In genomic region chr13:76994281-76994680, GRCh38 we compare ENCODE assay signal across 18 cellular contexts. TPM values are rescaled to one million over a fixed set of nuclear protein-coding genes. Genes with fewer than 3 reads are reported as not detected.
DNase-seq lines count a peak whose midpoint lies in the region; ATAC-seq, FAIRE-seq and TF ChIP-seq lines count a peak whose summit lies in the region.
"Had no signal": no experiment of that assay in that cellular context is flagged by ENCODE, and none has a peak within 500 bp of the region (broad histone marks: within the 10 kb centered on the region; RNA-seq: fewer than 3 reads in every experiment).

No MANE protein-coding gene starts in this region.

- no peak overlapping the region for H2AK5ac ChIP-seq in H9 (ENCODE audit: insufficient read length, low read length)

- H2BK12ac ChIP-seq in H9 (ENCODE audit: insufficient read length, low read depth, low read length): no peak overlapping the region

- H3T11ph ChIP-seq in H9 (ENCODE audit: low read length): no peak overlapping the region

- H3K9ac ChIP-seq in H9 (ENCODE audit: extremely low read depth, insufficient read length, low read length) (no peak overlapping the region), GM12878 (ENCODE audit: control insufficient read depth, insufficient read depth, low read length) (no peak overlapping the region)

- H3K23ac ChIP-seq in H9 (ENCODE audit: insufficient read length, low read depth, low read length): no peak overlapping the region

- H3K79me1 ChIP-seq in H9 (ENCODE audit: insufficient read depth, low read depth, low read length, poor library complexity, severe bottlenecking): no peaks in the 10 kb centered on the region

- H3K4me1 Mint-ChIP-seq in H9 (peaks cover 20% of the 10 kb centered on the region in 2 experiments), nephron (peaks cover 21% of the 10 kb centered on the region)

- no peak overlapping the region for H4K91ac ChIP-seq in H9 (ENCODE audit: insufficient read length, low read depth, low read length)

- H3K23me2 ChIP-seq in H9 (ENCODE audit: insufficient read length, low read depth, low read length, poor library complexity, severe bottlenecking): peaks cover 8% of the 10 kb centered on the region

- H3K4me3 ChIP-seq in GM12878: peak overlapping the region; percentile 90; the same call in 1 of the 2 replicates
- H3K4me3 ChIP-seq: HAP-1 had no signal

- H4K8ac ChIP-seq in H9 (replicated peaks; ENCODE audit: insufficient read length, low read depth, low read length): no peak overlapping the region

- H3K4me3 Mint-ChIP-seq in H9: peak overlapping the region; percentile 47 to 95; a peak in 3 of 5 replicates
- peak overlapping the region; percentile 97 to 99 (median 99) for H3K4me3 Mint-ChIP-seq in nephron
- H3K4me3 Mint-ChIP-seq: CD14-positive monocyte had no signal

- no peak for ATAC-seq in GM12878
- ATAC-seq in HG03571 (IDR thresholded peaks at IDR 0.05; ENCODE audit: unreplicated experiment): no peak
- ATAC-seq: esophagus mucosa had no signal

- H4K5ac ChIP-seq in H9 (ENCODE audit: insufficient read length, low read depth, low read length): no peak overlapping the region

- no peak overlapping the region for H2BK120ac ChIP-seq in H9 (ENCODE audit: low read depth, low read length, poor library complexity, severe bottlenecking)

- TF ChIP-seq RAD21 in GM12878 (IDR thresholded peaks at IDR 0.05; ENCODE audit: insufficient read depth, low read depth, low read length): no peak

- H2BK15ac ChIP-seq in H9 (ENCODE audit: low read depth, low read length): no peak overlapping the region

- no peak overlapping the region for H3K56ac ChIP-seq in H9 (ENCODE audit: insufficient read length, low read depth, low read length)

- no peak overlapping the region for H2AFZ ChIP-seq in H9 (ENCODE audit: low read length)
- H2AFZ ChIP-seq in GM12878 (ENCODE audit: control insufficient read depth, low read depth, low read length): no peak overlapping the region

- no peak for DNase-seq in H9
- no peak for DNase-seq in GM12878 (ENCODE audit: low read depth, low spot score)
- DNase-seq in NCI-H446 treated with DMSO at 0.1 percent for 48 hours (lab: John Stamatoyannopoulos, UW): no peak
- no peak for DNase-seq in ureter (ENCODE audit: low spot score)
- DNase-seq in GM12892 (ENCODE audit: insufficient read length): no peak
- DNase-seq: central memory CD4-positive, alpha-beta T cell; mesendoderm; stimulated activated CD4-positive, alpha-beta T cell treated with anti-CD3 and anti-CD28 coated beads, Interleukin-2, amount 100 ng/mL, for 24 hours had no signal

- H3K27ac ChIP-seq in C4-2B (peak overlapping the region; percentile 65; the same call in 1 of the 2 replicates), H9 (ENCODE audit: insufficient read length, low read depth, low read length) (no peak overlapping the region), GM12878 (ENCODE audit: control insufficient read depth, insufficient read depth) (no peak overlapping the region)
- H3K27ac ChIP-seq: VCaP had no signal

- no peak overlapping the region for H2BK20ac ChIP-seq in H9 (ENCODE audit: low read depth, low read length, poor library complexity, severe bottlenecking)

- H3K4me1 ChIP-seq in H9 (ENCODE audit: insufficient read depth, low read length): no peaks in the 10 kb centered on the region; the same call in 1 of the 2 replicates
- peaks cover 7% of the 10 kb centered on the region for H3K4me1 ChIP-seq in GM12878 (ENCODE audit: control insufficient read depth, insufficient read depth, low read length)

- H4K20me1 ChIP-seq in H9 (ENCODE audit: control insufficient read depth, insufficient read depth, insufficient read length) (no peaks in the 10 kb centered on the region), GM12878 (ENCODE audit: control insufficient read depth, insufficient read depth) (no peaks in the 10 kb centered on the region)

- no peaks in the 10 kb centered on the region for H3K9me3 ChIP-seq in H9 (ENCODE audit: control insufficient read depth, low read depth, low read length)
- H3K9me3 ChIP-seq in GM12878 (replicated peaks; ENCODE audit: control insufficient read depth, insufficient read depth, low read length): no peaks in the 10 kb centered on the region
- H3K9me3 ChIP-seq: HAP-1 had no signal

- no TSS peak for BruUV-seq in GM12878 (replicated peaks; lab: Mats Ljungman, UMichigan)

- no peak for TF ChIP-seq POLR2A in GM12878 (IDR thresholded peaks at IDR 0.05; ENCODE audit: low read depth, low read length)
- TF ChIP-seq POLR2A in GM12892 (IDR thresholded peaks at IDR 0.05; ENCODE audit: low read depth, low read length): no peak

- peaks cover 1 to 10% of the 10 kb centered on the region in 2 experiments for H3K36me3 ChIP-seq in GM12878 (ENCODE audit: control insufficient read depth in 2 of 2, insufficient read depth in 2 of 2, low read length in 1 of 2)

- WGBS in H9 (ENCODE audit: extremely low coverage, insufficient read length, low lambda C conversion rate): no CpG with 5 or more reads among the region's 3 CpGs
- WGBS in GM12878 (ENCODE audit: insufficient coverage, insufficient replicate concordance, low lambda C conversion rate, missing lambda C conversion rate): 98% methylated on average over 3 of the region's 3 CpGs

- no peak overlapping the region for H3K27ac Mint-ChIP-seq in H9
- H3K27ac Mint-ChIP-seq in nephron: peak overlapping the region in 1 of 3 experiments; percentile 42

- no peak for TF ChIP-seq EP300 in GM12878 (IDR thresholded peaks at IDR 0.05; ENCODE audit: borderline replicate concordance in 1 of 2, control insufficient read depth in 1 of 2, low read depth in 2 of 2, low read length in 2 of 2)

- H3K27me3 Mint-ChIP-seq in H9 (ENCODE audit: low read depth) (peaks cover 7% of the 10 kb centered on the region; the same call in 1 of the 2 replicates), nephron (ENCODE audit: low read depth) (no peaks in the 10 kb centered on the region)

- no peaks in the 10 kb centered on the region; a peak in 1 of 5 replicates for H3K9me3 Mint-ChIP-seq in H9
- H3K9me3 Mint-ChIP-seq in nephron: no peaks in the 10 kb centered on the region
- H3K9me3 Mint-ChIP-seq: CD14-positive monocyte had no signal

- CTCF ChIA-PET in GM12878 (lab: Yijun Ruan, JAX): interaction anchor here (1.0 to 4.7 kb wide), 4 partner anchors 9 to 31 kb away, joined by 3 to 47 read pairs (median 6); no protein-coding TSS in a partner anchor

- SMC1A ChIA-PET in GM12878 (lab: Charles Lee; ENCODE audit: uncharacterized antibody, unreplicated experiment): interaction anchor here (1.5 to 2.3 kb wide), 6 partner anchors 7 to 31 kb away, joined by 3 to 12 read pairs (median 7); no protein-coding TSS in a partner anchor

- H3K36me3 Mint-ChIP-seq in H9 (ENCODE audit: insufficient read depth in 1 of 3, low read depth in 3 of 3) (peaks cover 0 to 27% (median 16%) of the 10 kb centered on the region in 3 experiments; a peak in 5 of 7 replicates), nephron (ENCODE audit: low read depth) (peaks cover 34% of the 10 kb centered on the region)

- no peak overlapping the region for H2BK5ac ChIP-seq in H9 (ENCODE audit: insufficient read length, low read length)

- no peak for TF ChIP-seq CTCF in C4-2B (conservative IDR thresholded peaks at IDR 0.05)
- no peak for TF ChIP-seq CTCF in H9 (conservative IDR thresholded peaks at IDR 0.05)
- no peak for TF ChIP-seq CTCF in GM12878 (IDR thresholded peaks at IDR 0.05 in 2 of 3, conservative IDR thresholded peaks at IDR 0.05 in 1 of 3; ENCODE audit: control insufficient read depth in 2 of 3, extremely low read depth in 1 of 3, insufficient read depth in 1 of 3, low read depth in 3 of 3, low read length in 3 of 3)
- TF ChIP-seq CTCF in nephron (IDR thresholded peaks at IDR 0.05; ENCODE audit: unreplicated experiment in 3 of 3): no peak

- H3K79me2 ChIP-seq in H9 (ENCODE audit: insufficient read depth, low read length) (no peaks in the 10 kb centered on the region), GM12878 (ENCODE audit: control insufficient read depth, insufficient read depth, low read length) (peaks cover 22% of the 10 kb centered on the region)

- RAD21 ChIA-PET in GM12878 (lab: Charles Lee; ENCODE audit: unreplicated experiment): interaction anchor here (2.2 kb wide), 1 partner anchor 31 kb away, joined by 10 read pairs; no protein-coding TSS in a partner anchor

- intact Hi-C loops in GM12878 (cut with micrococcal nuclease; ENCODE audit: unreplicated experiment): loop anchor here (5.0 kb wide), 1 partner anchor 508 kb away; no protein-coding TSS in a partner anchor

- H3K27me3 ChIP-seq in H9 (ENCODE audit: insufficient read depth, low read length) (no peaks in the 10 kb centered on the region), GM12878 (replicated peaks in 1 of 2; ENCODE audit: control insufficient read depth in 2 of 2, insufficient read depth in 2 of 2, low read length in 1 of 2) (no peaks in the 10 kb centered on the region)

- FAIRE-seq in GM12878 (lab: Jason Lieb, UNC) (no peak), GM12892 (lab: Jason Lieb, UNC) (no peak)

- H3K4me2 ChIP-seq in H9 (ENCODE audit: insufficient read depth, insufficient read length, low read length) (no peak overlapping the region), GM12878 (ENCODE audit: control insufficient read depth, insufficient read depth) (peak overlapping the region; percentile 96)

- POLR2A ChIA-PET in GM12878 (lab: Charles Lee): interaction anchor here (1.5 to 5.3 kb wide), 2 partner anchors 11 to 32 kb away, joined by 3 to 27 read pairs; partner anchors contain the start of gene FBXL3

- no peak overlapping the region for H3K4ac ChIP-seq in H9 (ENCODE audit: low read depth, low read length)

- H3K18ac ChIP-seq in H9 (ENCODE audit: insufficient read length, low read depth, low read length): no peak overlapping the region

- no peak overlapping the region for H3K14ac ChIP-seq in H9 (ENCODE audit: insufficient read depth, low read length)

- in situ Hi-C loops in GM12878 (cut with MboI): loop anchor here (10.0 kb wide), 1 partner anchor 721 kb away; no protein-coding TSS in a partner anchor

RNA-seq across cellular contexts. Expression of gene CLN5, which starts 2.4 kb away (rescaled TPM):
- total RNA-seq in H9 (2021) (8.3 and 10.1 TPM in 2 replicates), GM12878 (2014; rRNA removed) (13.0 and 18.2 TPM in 2 replicates), GM12878 (2014; rRNA removed; fragmentation: Illumina TruSeq; extraction: Trizol) (14.8 and 15.1 TPM in 2 replicates), GM12878 (2021) (13.1 and 15.0 TPM in 2 replicates), ureter (43.8 TPM)
- 94.7 and 106 TPM in 2 replicates for total RNA-seq in GM12878 (2013; cell fraction: nucleolus; rRNA removed)
- polyA plus RNA-seq in GM12878 (2011; ENCODE audit: low read depth): 6.2 TPM
- polyA plus RNA-seq in GM12878 (2011; rRNA removed) (22.2 and 35.2 TPM in 2 replicates), GM12878 (2014; fragmentation: Illumina TruSeq; extraction: Trizol) (11.2 and 12.1 TPM in 2 replicates), GM12878 (2014; fragmentation: Nextera tagmentation; extraction: Ambion mirVana) (10 to 100 TPM; 12.3 to 13.0 TPM), GM12878 (2014; rRNA removed) (9.3 and 12.2 TPM in 2 replicates), GM12878 (2016; fragmentation: Nextera tagmentation; extraction: Ambion mirVana) (10 to 100 TPM; 18.9 to 20.2 TPM)
- polyA plus RNA-seq in GM12878 (2011; cell fraction: cytosol; rRNA removed): 9.9 and 10.3 TPM in 2 replicates
- 30.0 and 37.3 TPM in 2 replicates for polyA plus RNA-seq in GM12878 (2011; cell fraction: nucleus; rRNA removed)
- polyA plus RNA-seq in GM12878 (2012): 16.1 and 16.3 TPM in 2 replicates
- polyA minus RNA-seq in GM12878 (2011; rRNA and poly(A)+ RNA removed): 19.8 and 24.1 TPM in 2 replicates
- 3.3 and 3.5 TPM in 2 replicates for polyA minus RNA-seq in GM12878 (2011; cell fraction: cytosol; rRNA and poly(A)+ RNA removed)
- polyA minus RNA-seq in GM12878 (2011; cell fraction: nucleus; rRNA and poly(A)+ RNA removed): 44.2 and 56.7 TPM in 2 replicates
- polyA plus RNA-seq in GM12892 (2012; ENCODE audit: missing spikeins): 15.4 TPM

RNA-seq across cellular contexts. Expression of gene FBXL3, which starts 32.7 kb away (rescaled TPM):
- 16.4 and 16.7 TPM in 2 replicates for total RNA-seq in H9 (2021)
- total RNA-seq in GM12878 (2013; cell fraction: nucleolus; rRNA removed): 31.1 and 34.8 TPM in 2 replicates
- total RNA-seq in GM12878 (2014; rRNA removed): 26.4 and 28.3 TPM in 2 replicates
- 23.0 and 24.5 TPM in 2 replicates for total RNA-seq in GM12878 (2014; rRNA removed; fragmentation: Illumina TruSeq; extraction: Trizol)
- 17.8 and 19.4 TPM in 2 replicates for total RNA-seq in GM12878 (2021)
- polyA plus RNA-seq in GM12878 (2011; ENCODE audit: low read depth): 10.6 TPM
- 25.8 and 31.8 TPM in 2 replicates for polyA plus RNA-seq in GM12878 (2011; rRNA removed)
- 14.8 TPM in 2 replicates for polyA plus RNA-seq in GM12878 (2011; cell fraction: cytosol; rRNA removed)
- polyA plus RNA-seq in GM12878 (2011; cell fraction: nucleus; rRNA removed): 12.6 and 13.3 TPM in 2 replicates
- polyA plus RNA-seq in GM12878 (2012): 15.8 TPM in 2 replicates
- 18.8 and 25.2 TPM in 2 replicates for polyA plus RNA-seq in GM12878 (2014; fragmentation: Illumina TruSeq; extraction: Trizol)
- polyA plus RNA-seq in GM12878 (2014; fragmentation: Nextera tagmentation; extraction: Ambion mirVana): 10 to 100 TPM in 1 of 2 experiments, 1 to 10 TPM in 1; 9.0 to 11.4 TPM
- polyA plus RNA-seq in GM12878 (2014; rRNA removed): 15.6 and 18.0 TPM in 2 replicates
- polyA plus RNA-seq in GM12878 (2016; fragmentation: Nextera tagmentation; extraction: Ambion mirVana): 10 to 100 TPM; 20.0 to 23.2 TPM
- polyA minus RNA-seq in GM12878 (2011; rRNA and poly(A)+ RNA removed): 20.6 and 33.5 TPM in 2 replicates
- 13.1 and 15.8 TPM in 2 replicates for polyA minus RNA-seq in GM12878 (2011; cell fraction: cytosol; rRNA and poly(A)+ RNA removed)
- 17.5 and 29.8 TPM in 2 replicates for polyA minus RNA-seq in GM12878 (2011; cell fraction: nucleus; rRNA and poly(A)+ RNA removed)
- 48.4 TPM for total RNA-seq in ureter
- polyA plus RNA-seq in GM12892 (2012; ENCODE audit: missing spikeins): 21.2 TPM

RNA-seq across cellular contexts. Expression of gene ACOD1, which starts 46.0 kb away (rescaled TPM):
- total RNA-seq in H9 (2021) (not detected in 2 replicates), GM12878 (2014; rRNA removed) (not detected in 2 replicates), GM12878 (2014; rRNA removed; fragmentation: Illumina TruSeq; extraction: Trizol) (not detected in 2 replicates), GM12878 (2021) (not detected in 2 replicates), ureter (not detected)
- not detected in 2 replicates for total RNA-seq in GM12878 (2013; cell fraction: nucleolus; rRNA removed)
- polyA plus RNA-seq in GM12878 (2011; ENCODE audit: low read depth): not detected
- polyA plus RNA-seq in GM12878 (2011; rRNA removed) (not detected in 2 replicates), GM12878 (2014; fragmentation: Illumina TruSeq; extraction: Trizol) (not detected in 2 replicates), GM12878 (2014; fragmentation: Nextera tagmentation; extraction: Ambion mirVana) (not detected), GM12878 (2014; rRNA removed) (not detected in 2 replicates), GM12878 (2016; fragmentation: Nextera tagmentation; extraction: Ambion mirVana) (not detected)
- polyA plus RNA-seq in GM12878 (2011; cell fraction: cytosol; rRNA removed): not detected in 2 replicates
- polyA plus RNA-seq in GM12878 (2011; cell fraction: nucleus; rRNA removed): not detected in 2 replicates
- not detected in 2 replicates for polyA plus RNA-seq in GM12878 (2012)
- not detected in 2 replicates for polyA minus RNA-seq in GM12878 (2011; rRNA and poly(A)+ RNA removed)
- not detected in 2 replicates for polyA minus RNA-seq in GM12878 (2011; cell fraction: cytosol; rRNA and poly(A)+ RNA removed)
- not detected in 2 replicates for polyA minus RNA-seq in GM12878 (2011; cell fraction: nucleus; rRNA and poly(A)+ RNA removed)
- polyA plus RNA-seq in GM12892 (2012; ENCODE audit: missing spikeins): not detected
- total RNA-seq: esophagus mucosa, HT1080, NCI-H460, pulmonary artery endothelial cell had no signal
- polyA plus RNA-seq: CD14-positive monocyte had no signal
